ENCODE assay signal across 9 cellular contexts in genomic region chr12:20492251-20492728, GRCh38.
DNase-seq lines count a peak whose midpoint lies in the region; FAIRE-seq and TF ChIP-seq lines count a peak whose summit lies in the region.
"Had no signal": no experiment of that assay in that cellular context is flagged by ENCODE, and none has a peak within 500 bp of the region (broad histone marks: within the 10 kb centered on the region; RNA-seq: fewer than 3 reads in every experiment).

No MANE protein-coding gene starts in this region.

- H3K27ac Mint-ChIP-seq in activated T-cell treated with anti-CD3 and anti-CD28 coated beads, Interleukin-2, amount 50 U/mL, for 24 hours, result no peak overlapping the region
- no peak overlapping the region for H3K27ac Mint-ChIP-seq in nephron progenitor cell
- H3K27ac Mint-ChIP-seq: CD4-positive, CD25-positive, alpha-beta regulatory T cell had no signal

- no peaks in the 10 kb centered on the region for H3K27me3 ChIP-seq in small intestine (ENCODE audit: control insufficient read depth in 2 of 2, insufficient read depth in 2 of 2, low read length in 2 of 2)

- peak; percentile 6 for DNase-seq in activated T-cell treated with anti-CD3 and anti-CD28 coated beads for 48 hours (ENCODE audit: low read depth)
- no peak for DNase-seq in activated T-cell treated with anti-CD3 and anti-CD28 coated beads, Interleukin-2, amount 50 U/mL, for 24 hours
- DNase-seq in NAMALWA (ENCODE audit: low spot score), result peak; percentile 6
- peak; percentile 60 for DNase-seq in astrocyte of the spinal cord (ENCODE audit: low read depth, low spot score)
- peak; percentile 39 for DNase-seq in small intestine
- no peak for DNase-seq in NCI-H2227 treated with DMSO at 0.1 percent for 48 hours (lab: John Stamatoyannopoulos, UW)
- DNase-seq in NCI-H1105 treated with DMSO at 0.1 percent for 48 hours (lab: John Stamatoyannopoulos, UW), result no peak
- DNase-seq in nephron progenitor cell, result no peak
- DNase-seq: CD4-positive, CD25-positive, alpha-beta regulatory T cell had no signal

- no peaks in the 10 kb centered on the region for H3K4me1 ChIP-seq in small intestine (ENCODE audit: control insufficient read depth in 2 of 2, insufficient read depth in 1 of 2, low read depth in 1 of 2, low read length in 1 of 2)

- no peaks in the 10 kb centered on the region for H3K36me3 Mint-ChIP-seq in activated T-cell treated with anti-CD3 and anti-CD28 coated beads, Interleukin-2, amount 50 U/mL, for 24 hours (ENCODE audit: low read depth)
- H3K36me3 Mint-ChIP-seq in nephron progenitor cell (ENCODE audit: low read depth), result no peaks in the 10 kb centered on the region
- H3K36me3 Mint-ChIP-seq: CD4-positive, CD25-positive, alpha-beta regulatory T cell had no signal

- peaks cover 5% of the 10 kb centered on the region for H3K4me1 Mint-ChIP-seq in activated T-cell treated with anti-CD3 and anti-CD28 coated beads, Interleukin-2, amount 50 U/mL, for 24 hours (ENCODE audit: low read depth)
- no peaks in the 10 kb centered on the region for H3K4me1 Mint-ChIP-seq in nephron progenitor cell
- H3K4me1 Mint-ChIP-seq: CD4-positive, CD25-positive, alpha-beta regulatory T cell had no signal

- TF ChIP-seq CTCF in astrocyte of the spinal cord (IDR thresholded peaks at IDR 0.05; ENCODE audit: low read depth, low read length), result no peak
- no peak for TF ChIP-seq CTCF in nephron progenitor cell (IDR thresholded peaks at IDR 0.05)

- no peak for FAIRE-seq in small intestine (lab: Jason Lieb, UNC)

- no peaks in the 10 kb centered on the region for H3K9me3 ChIP-seq in small intestine (ENCODE audit: control insufficient read depth, low read depth)

- in situ Hi-C loops in astrocyte of the spinal cord (cut with HindIII; ENCODE audit: low sequenced_read_pairs), result no loop called here

- no peak overlapping the region for H3K4me3 Mint-ChIP-seq in activated T-cell treated with anti-CD3 and anti-CD28 coated beads, Interleukin-2, amount 50 U/mL, for 24 hours
- H3K4me3 Mint-ChIP-seq in nephron progenitor cell, result no peak overlapping the region
- H3K4me3 Mint-ChIP-seq: CD4-positive, CD25-positive, alpha-beta regulatory T cell had no signal

- H3K27ac ChIP-seq in small intestine (ENCODE audit: low read depth in 1 of 2, low read length in 1 of 2), result no peak overlapping the region

- H3K27me3 Mint-ChIP-seq in activated T-cell treated with anti-CD3 and anti-CD28 coated beads, Interleukin-2, amount 50 U/mL, for 24 hours, result no peaks in the 10 kb centered on the region
- H3K27me3 Mint-ChIP-seq in nephron progenitor cell (ENCODE audit: low read depth, poor library complexity), result peaks cover 5% of the 10 kb centered on the region
- H3K27me3 Mint-ChIP-seq: CD4-positive, CD25-positive, alpha-beta regulatory T cell had no signal

- H3K36me3 ChIP-seq in small intestine (ENCODE audit: control insufficient read depth in 2 of 2, insufficient read depth in 2 of 2, low read length in 2 of 2), result no peaks in the 10 kb centered on the region

- 67 to 74% (median 73%) methylated on average over 4 of the region's 4 CpGs for WGBS in small intestine, 3 donors

- H3K4me3 ChIP-seq in astrocyte of the spinal cord (ENCODE audit: low read depth, low read length) (no peak overlapping the region), small intestine (ENCODE audit: low read depth in 1 of 2, low read length in 2 of 2) (no peak overlapping the region)

- no peaks in the 10 kb centered on the region for H3K9me3 Mint-ChIP-seq in activated T-cell treated with anti-CD3 and anti-CD28 coated beads, Interleukin-2, amount 50 U/mL, for 24 hours
- no peaks in the 10 kb centered on the region for H3K9me3 Mint-ChIP-seq in nephron progenitor cell

Comparison
In these comparisons a context has a peak if more than half of its experiments do, and no peak if none do; other contexts are left out.
1. DNase-seq: peak in activated T-cell treated with anti-CD3 and anti-CD28 coated beads for 48 hours (single experiment), NAMALWA (single experiment), astrocyte of the spinal cord (single experiment) and small intestine (single experiment); none in activated T-cell treated with anti-CD3 and anti-CD28 coated beads, Interleukin-2, amount 50 U/mL, for 24 hours (single experiment), NCI-H2227 treated with DMSO at 0.1 percent for 48 hours (single experiment), NCI-H1105 treated with DMSO at 0.1 percent for 48 hours (single experiment) and nephron progenitor cell (single experiment).